In the genomic region with DNA sequence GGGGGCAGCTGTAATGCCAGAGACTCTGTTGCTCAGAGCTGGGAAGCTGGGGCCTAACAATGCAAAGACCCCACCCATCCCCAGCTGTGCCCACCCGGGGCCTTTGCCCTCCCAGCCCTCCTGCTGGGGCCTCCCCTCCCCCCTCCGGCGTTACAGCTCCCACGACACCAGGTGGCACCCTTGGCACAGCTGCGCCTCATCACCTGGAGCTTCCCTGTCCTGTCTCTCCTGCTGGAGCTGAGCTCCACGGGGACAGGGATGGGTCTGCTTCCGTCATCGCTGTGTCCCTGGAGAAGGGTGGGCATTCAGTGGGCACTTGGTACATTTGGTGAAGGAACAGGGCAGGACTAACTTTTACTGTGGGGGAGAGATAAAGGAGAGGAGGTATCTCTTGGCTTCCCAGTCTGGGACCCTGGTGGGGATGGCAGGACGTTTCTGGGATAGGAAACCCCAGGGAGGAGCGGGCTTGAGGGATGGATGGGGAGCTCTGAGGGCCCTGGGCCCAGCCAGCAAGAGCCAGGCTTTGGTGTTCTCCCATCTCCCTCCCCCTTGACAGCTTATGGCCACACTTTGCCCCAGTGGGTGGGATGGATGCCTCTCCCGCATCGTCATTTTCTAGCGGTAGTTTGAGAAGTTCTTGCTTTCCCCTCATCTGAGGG, we compare ENCODE assay signal across 17 cellular contexts.
DNase-seq lines count a peak whose midpoint lies in the region; ATAC-seq and TF ChIP-seq lines count a peak whose summit lies in the region.
"Had no signal": no experiment of that assay in that cellular context is flagged by ENCODE, and none has a peak within 500 bp of the region (broad histone marks: within the 10 kb centered on the region; RNA-seq: fewer than 3 reads in every experiment).

No MANE protein-coding gene starts in this region.

- no peak overlapping the region for H2BK5ac ChIP-seq in H9 (ENCODE audit: insufficient read length, low read length)

- no peak overlapping the region for H3K4me3 ChIP-seq in brain microvascular endothelial cell (ENCODE audit: low read depth, low read length)
- H3K4me3 ChIP-seq in neural cell (ENCODE audit: low read length): no peak overlapping the region
- H3K4me3 ChIP-seq in colonic mucosa: no peak overlapping the region

- no peak overlapping the region for H2BK12ac ChIP-seq in H9 (ENCODE audit: insufficient read length, low read depth, low read length)

- no peak overlapping the region for H3K23ac ChIP-seq in H9 (ENCODE audit: insufficient read length, low read depth, low read length)

- H4K20me1 ChIP-seq in H9 (ENCODE audit: control insufficient read depth, insufficient read depth, insufficient read length): no peaks in the 10 kb centered on the region
- H4K20me1 ChIP-seq in neural cell (ENCODE audit: insufficient read depth): no peaks in the 10 kb centered on the region

- no peak overlapping the region for H3K14ac ChIP-seq in H9 (ENCODE audit: insufficient read depth, low read length)

- no peak overlapping the region; a peak in 1 of 5 replicates for H3K4me3 Mint-ChIP-seq in H9
- H3K4me3 Mint-ChIP-seq: neural crest cell; stimulated activated naive CD8-positive, alpha-beta T cell treated with anti-CD3 and anti-CD28 coated beads, Interleukin-15, amount 100 ng/mL, for 72 hours had no signal

- H4K5ac ChIP-seq in H9 (ENCODE audit: insufficient read length, low read depth, low read length): no peak overlapping the region

- H3K27me3 ChIP-seq in H9 (ENCODE audit: insufficient read depth, low read length) (no peaks in the 10 kb centered on the region), brain microvascular endothelial cell (replicated peaks) (no peaks in the 10 kb centered on the region), neural cell (ENCODE audit: insufficient read depth, low read depth, low read length) (no peaks in the 10 kb centered on the region), colonic mucosa (no peaks in the 10 kb centered on the region)

- no peak for TF ChIP-seq EP300 in neural cell (conservative IDR thresholded peaks at IDR 0.05; ENCODE audit: poor library complexity, severe bottlenecking)

- H2BK120ac ChIP-seq in H9 (ENCODE audit: low read depth, low read length, poor library complexity, severe bottlenecking): no peak overlapping the region

- H3K36me3 ChIP-seq in brain microvascular endothelial cell (replicated peaks) (no peaks in the 10 kb centered on the region), neural cell (ENCODE audit: insufficient read depth, low read length) (no peaks in the 10 kb centered on the region), colonic mucosa (no peaks in the 10 kb centered on the region)

- H2BK15ac ChIP-seq in H9 (ENCODE audit: low read depth, low read length): no peak overlapping the region

- no peak overlapping the region for H3K4ac ChIP-seq in H9 (ENCODE audit: low read depth, low read length)

- H3K4me1 ChIP-seq in H9 (ENCODE audit: insufficient read depth, low read length) (no peaks in the 10 kb centered on the region), colonic mucosa (no peaks in the 10 kb centered on the region)

- H3K79me2 ChIP-seq in H9 (ENCODE audit: insufficient read depth, low read length) (no peaks in the 10 kb centered on the region), neural cell (replicated peaks; ENCODE audit: insufficient read depth, low read length) (no peaks in the 10 kb centered on the region)

- H4K8ac ChIP-seq in H9 (replicated peaks; ENCODE audit: insufficient read length, low read depth, low read length): no peak overlapping the region

- H3K27ac Mint-ChIP-seq in H9: no peak overlapping the region
- H3K27ac Mint-ChIP-seq: stimulated activated naive CD8-positive, alpha-beta T cell treated with anti-CD3 and anti-CD28 coated beads, Interleukin-15, amount 100 ng/mL, for 72 hours had no signal

- H2BK20ac ChIP-seq in H9 (ENCODE audit: low read depth, low read length, poor library complexity, severe bottlenecking): no peak overlapping the region

- no peaks in the 10 kb centered on the region for H3K23me2 ChIP-seq in H9 (ENCODE audit: insufficient read length, low read depth, low read length, poor library complexity, severe bottlenecking)

- peak; percentile 11 for TF ChIP-seq RAD21 in neural cell (conservative IDR thresholded peaks at IDR 0.05)

- TF ChIP-seq CTCF in H9 (conservative IDR thresholded peaks at IDR 0.05) (no peak), brain microvascular endothelial cell (IDR thresholded peaks at IDR 0.05; ENCODE audit: low read depth, low read length, missing control alignments) (peak; percentile 24), neural cell (IDR thresholded peaks at IDR 0.05; ENCODE audit: poor library complexity, severe bottlenecking) (no peak), colonic mucosa (IDR thresholded peaks at IDR 0.05) (no peak)

- H3K27ac ChIP-seq in H9 (ENCODE audit: insufficient read length, low read depth, low read length) (no peak overlapping the region), brain microvascular endothelial cell (no peak overlapping the region), neural cell (ENCODE audit: low read length) (no peak overlapping the region), colonic mucosa (no peak overlapping the region)

- peaks cover 5 to 8% of the 10 kb centered on the region in 2 experiments for H3K9me3 Mint-ChIP-seq in H9
- H3K9me3 Mint-ChIP-seq: HFFc6; stimulated activated naive CD8-positive, alpha-beta T cell treated with anti-CD3 and anti-CD28 coated beads, Interleukin-15, amount 100 ng/mL, for 72 hours had no signal

- WGBS in H9 (ENCODE audit: extremely low coverage, insufficient read length, low lambda C conversion rate): no CpG with 5 or more reads among the region's 13 CpGs

- peak in 2 of 3 experiments; percentile 15 to 18 for DNase-seq in NCI-H1417 (lab: John Stamatoyannopoulos, UW)
- no peak for DNase-seq in NCI-H1417 treated with DMSO at 0.1 percent for 48 hours (lab: John Stamatoyannopoulos, UW)
- peak; percentile 23 for DNase-seq in H9
- DNase-seq in brain microvascular endothelial cell: no peak
- no peak for DNase-seq in epidermal melanocyte (ENCODE audit: insufficient read length, low spot score)
- DNase-seq in colonic mucosa: no peak
- DNase-seq: activated T-cell treated with anti-CD3 and anti-CD28 coated beads for 4 hours; GDM1; HFFc6; MM.1S; NCI-H2227 treated with DMSO at 0.1 percent for 48 hours; stimulated activated naive CD8-positive, alpha-beta T cell treated with anti-CD3 and anti-CD28 coated beads, Interleukin-15, amount 100 ng/mL, for 72 hours; SW 1271 had no signal

- ATAC-seq in GM21717 (IDR thresholded peaks at IDR 0.05; ENCODE audit: unreplicated experiment): no peak
- ATAC-seq: activated CD4-positive, CD25-positive, alpha-beta regulatory T cell treated with anti-CD3 and anti-CD28 coated beads, Interleukin-2, amount 50 U/mL, for 24 hours had no signal

- no peak overlapping the region for H2AK5ac ChIP-seq in H9 (ENCODE audit: insufficient read length, low read length)

- H2AFZ ChIP-seq in H9 (ENCODE audit: low read length) (no peak overlapping the region), neural cell (ENCODE audit: low read depth, low read length) (no peak overlapping the region)

- in situ Hi-C loops in brain microvascular endothelial cell (cut with HindIII; ENCODE audit: low pct_ligation_motif_present, low sequenced_read_pairs): no loop called here

- H3K4me2 ChIP-seq in H9 (ENCODE audit: insufficient read depth, insufficient read length, low read length) (no peak overlapping the region), neural cell (ENCODE audit: low read length) (no peak overlapping the region)

- H3K18ac ChIP-seq in H9 (ENCODE audit: insufficient read length, low read depth, low read length): no peak overlapping the region

- H4K91ac ChIP-seq in H9 (ENCODE audit: insufficient read length, low read depth, low read length): no peak overlapping the region

- peaks cover 11 to 38% of the 10 kb centered on the region in 2 experiments for H3K4me1 Mint-ChIP-seq in H9

- H3K9ac ChIP-seq in H9 (ENCODE audit: extremely low read depth, insufficient read length, low read length) (no peak overlapping the region), neural cell (ENCODE audit: low read length) (no peak overlapping the region), colonic mucosa (ENCODE audit: low read depth in 2 of 2, low read length in 2 of 2) (no peak overlapping the region)

- intact Hi-C loops in colonic mucosa (cut with DNase I): no loop called here

- peaks cover 0 to 7% (median 4%) of the 10 kb centered on the region in 3 experiments; a peak in 2 of 7 replicates for H3K36me3 Mint-ChIP-seq in H9 (ENCODE audit: insufficient read depth in 1 of 3, low read depth in 3 of 3)

- no peak overlapping the region for H3T11ph ChIP-seq in H9 (ENCODE audit: low read length)

- peaks cover 3% of the 10 kb centered on the region; the same call in 1 of the 2 replicates for H3K27me3 Mint-ChIP-seq in H9 (ENCODE audit: low read depth)

- H3K56ac ChIP-seq in H9 (ENCODE audit: insufficient read length, low read depth, low read length): no peak overlapping the region

- no peaks in the 10 kb centered on the region for H3F3A ChIP-seq in neural cell (ENCODE audit: insufficient read depth, low read length, poor library complexity, severe bottlenecking)

- no peaks in the 10 kb centered on the region for H3K79me1 ChIP-seq in H9 (ENCODE audit: insufficient read depth, low read depth, low read length, poor library complexity, severe bottlenecking)

- no peaks in the 10 kb centered on the region for H3K9me2 ChIP-seq in neural cell (ENCODE audit: insufficient read depth, low read length)

- H3K9me3 ChIP-seq in H9 (ENCODE audit: control insufficient read depth, low read depth, low read length) (no peaks in the 10 kb centered on the region), neural cell (ENCODE audit: low read length) (peaks cover 8% of the 10 kb centered on the region), colonic mucosa (no peaks in the 10 kb centered on the region)

TF ChIP-seq in neural cell, 6 proteins besides CTCF, POLR2A, EP300 and RAD21:
- TF ChIP-seq SMC3 (conservative IDR thresholded peaks at IDR 0.05; ENCODE audit: poor library complexity) (peak; percentile 16), MXI1 (conservative IDR thresholded peaks at IDR 0.05; ENCODE audit: poor library complexity, severe bottlenecking) (no peak), EZH2 (IDR thresholded peaks at IDR 0.05; ENCODE audit: borderline replicate concordance, insufficient read depth, low read length, poor library complexity, severe bottlenecking) (no peak), TAF1 (IDR thresholded peaks at IDR 0.05; ENCODE audit: low read depth) (no peak)

Comparison
In these comparisons a context has a peak if more than half of its experiments do, and no peak if none do; other contexts are left out.
1. DNase-seq: peak in NCI-H1417 (2 of 3) and H9 (single experiment); none in NCI-H1417 treated with DMSO at 0.1 percent for 48 hours (single experiment), brain microvascular endothelial cell (single experiment), epidermal melanocyte (single experiment) and colonic mucosa (single experiment).